25 cellular contexts compared by ENCODE assay signal in the genomic region with DNA sequence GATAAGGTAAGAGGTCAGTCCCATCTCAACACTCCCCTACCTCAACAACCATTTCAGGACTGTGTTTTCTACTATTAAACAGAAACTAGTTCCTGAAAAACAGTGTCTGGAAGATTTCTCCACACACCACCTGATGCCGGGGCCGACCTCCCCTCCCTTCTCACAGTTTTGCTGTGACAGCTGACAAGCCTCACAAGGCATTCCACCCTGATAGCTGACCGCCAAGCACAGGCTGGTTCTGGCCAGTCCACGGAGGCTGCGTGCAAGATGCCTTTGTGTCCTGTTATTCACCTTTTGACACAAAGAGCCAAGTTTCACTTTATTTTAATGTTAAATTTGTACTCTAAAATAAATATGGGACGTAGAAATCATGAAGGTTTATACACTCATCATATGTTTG.
DNase-seq lines count a peak whose midpoint lies in the region; ATAC-seq and TF ChIP-seq lines count a peak whose summit lies in the region.
"Had no signal": no experiment of that assay in that cellular context is flagged by ENCODE, and none has a peak within 500 bp of the region (broad histone marks: within the 10 kb centered on the region; RNA-seq: fewer than 3 reads in every experiment).

No MANE protein-coding gene starts in this region.

- ATAC-seq in heart left ventricle: peak; percentile 88 to 99 (median 96)
- ATAC-seq: naive thymus-derived CD8-positive, alpha-beta T cell; stimulated activated memory B cell treated with anti-CD40 and anti-IgM and Interleukin-4, amounts not matched to agents 10 μg/mL and 1 μg/mL and 100 μg/mL, for 72 hours; T-helper 17 cell had no signal

- intact Hi-C loops in heart left ventricle (cut with DNase I) (no loop called here), thyroid gland (cut with DNase I) (no loop called here)

- peak; percentile 62 for DNase-seq in DMS53 (lab: John Stamatoyannopoulos, UW)
- DNase-seq in DMS53 treated with DMSO at 0.1 percent for 48 hours (lab: John Stamatoyannopoulos, UW; ENCODE audit: unreplicated experiment): no peak
- DNase-seq in heart left ventricle: peak in 4 of 5 donors; percentile 29 to 63 (median 46)
- peak; percentile 79 for DNase-seq in myocyte (ENCODE audit: low read depth)
- peak; percentile 23 to 40 for DNase-seq in thyroid gland
- DNase-seq in ACHN: no peak
- no peak for DNase-seq in activated CD4-positive, CD25-positive, alpha-beta regulatory T cell (lab: John Stamatoyannopoulos, UW)
- DNase-seq in HUDEP-2 (lab: John Stamatoyannopoulos, UW; ENCODE audit: unreplicated experiment in 76 of 76): no peak
- DNase-seq: activated CD4-positive, alpha-beta T cell treated with anti-CD3 and anti-CD28 coated beads, Interleukin-2, amount 50 U/mL, for 4 hours; activated CD8-positive, alpha-beta memory T cell treated with anti-CD3 and anti-CD28 coated beads, Interleukin-2, amount 50 U/mL, for 4 hours; activated naive CD8-positive, alpha-beta T cell treated with anti-CD3 and anti-CD28 coated beads, Interleukin-2, amount 10 ng/mL, durations not matched to agents 7 days and 5 days; DMS79 treated with DMSO at 0.1 percent for 48 hours; effector CD8-positive, alpha-beta T cell; foreskin melanocyte; mesenchymal stem cell; naive thymus-derived CD8-positive, alpha-beta T cell; NCI-H1105; NCI-H2081 treated with DMSO at 0.1 percent for 48 hours; NCI-H446; T-helper 17 cell; WERI-Rb-1 had no signal

- no peak for TF ChIP-seq POLR2A in heart left ventricle (IDR thresholded peaks at IDR 0.05)
- no peak for TF ChIP-seq POLR2A in thyroid gland (IDR thresholded peaks at IDR 0.05)

- H3K36me3 ChIP-seq in heart left ventricle (no peaks in the 10 kb centered on the region), thyroid gland (no peaks in the 10 kb centered on the region)
- H3K36me3 ChIP-seq: thoracic aorta, WERI-Rb-1 had no signal

- H3K4me3 ChIP-seq in heart left ventricle: peak overlapping the region in 3 of 12 donors; percentile 8 to 16 (median 8)
- H3K4me3 ChIP-seq in thyroid gland (replicated peaks in 1 of 3): no peak overlapping the region
- H3K4me3 ChIP-seq: skin epidermis, thoracic aorta had no signal

- H3K4me1 ChIP-seq in heart left ventricle (peaks cover 0 to 7% (median 0%) of the 10 kb centered on the region in 12 donors), thyroid gland (no peaks in the 10 kb centered on the region)

- WGBS in heart left ventricle, 4 donors: 20 to 27% (median 23%) methylated on average over 6 of the region's 6 CpGs
- 58 to 71% methylated on average over 6 of the region's 6 CpGs for WGBS in thyroid gland, 2 donors

- in situ Hi-C loops in ACHN (cut with HindIII; ENCODE audit: low pct_ligation_motif_present, low pct_unique_long_range_greater_than_20kb, low sequenced_read_pairs): no loop called here

- no peaks in the 10 kb centered on the region for H3K9me3 ChIP-seq in heart left ventricle
- no peaks in the 10 kb centered on the region for H3K9me3 ChIP-seq in thyroid gland
- H3K9me3 ChIP-seq: thoracic aorta had no signal

- H3K27ac ChIP-seq in heart left ventricle (peak overlapping the region in 4 of 12 donors; percentile 16 to 69 (median 54)), thyroid gland (no peak overlapping the region)
- H3K27ac ChIP-seq: 22Rv1, skin epidermis, thoracic aorta, WERI-Rb-1 had no signal

- H3K27me3 ChIP-seq in heart left ventricle (no peaks in the 10 kb centered on the region), thyroid gland (no peaks in the 10 kb centered on the region)

- TF ChIP-seq CTCF in heart left ventricle (IDR thresholded peaks at IDR 0.05) (no peak), thyroid gland (IDR thresholded peaks at IDR 0.05) (no peak)

Comparison
In these comparisons a context has a peak if more than half of its experiments do, and no peak if none do; other contexts are left out.
1. DNase-seq: peak in DMS53 (single experiment), heart left ventricle (4 of 5), myocyte (single experiment) and thyroid gland (2 of 2); none in DMS53 treated with DMSO at 0.1 percent for 48 hours (single experiment), ACHN (single experiment), activated CD4-positive, CD25-positive, alpha-beta regulatory T cell (0 of 4) and HUDEP-2 (0 of 76).